Comparison of ENCODE assay signal across 2 cellular contexts in genomic region chr16:30068333-30068732, GRCh38.
TF ChIP-seq lines count a peak whose summit lies in the region.

No MANE protein-coding gene starts in this region.

TF ChIP-seq in HEK293, 187 proteins besides CTCF, POLR2A, EP300 and RAD21:
- TF ChIP-seq, protein P1, sequence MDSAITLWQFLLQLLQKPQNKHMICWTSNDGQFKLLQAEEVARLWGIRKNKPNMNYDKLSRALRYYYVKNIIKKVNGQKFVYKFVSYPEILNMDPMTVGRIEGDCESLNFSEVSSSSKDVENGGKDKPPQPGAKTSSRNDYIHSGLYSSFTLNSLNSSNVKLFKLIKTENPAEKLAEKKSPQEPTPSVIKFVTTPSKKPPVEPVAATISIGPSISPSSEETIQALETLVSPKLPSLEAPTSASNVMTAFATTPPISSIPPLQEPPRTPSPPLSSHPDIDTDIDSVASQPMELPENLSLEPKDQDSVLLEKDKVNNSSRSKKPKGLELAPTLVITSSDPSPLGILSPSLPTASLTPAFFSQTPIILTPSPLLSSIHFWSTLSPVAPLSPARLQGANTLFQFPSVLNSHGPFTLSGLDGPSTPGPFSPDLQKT (IDR thresholded peaks at IDR 0.05; ENCODE audit: borderline replicate concordance, low read depth, low read length), result no peak
- TF ChIP-seq, protein P2, sequence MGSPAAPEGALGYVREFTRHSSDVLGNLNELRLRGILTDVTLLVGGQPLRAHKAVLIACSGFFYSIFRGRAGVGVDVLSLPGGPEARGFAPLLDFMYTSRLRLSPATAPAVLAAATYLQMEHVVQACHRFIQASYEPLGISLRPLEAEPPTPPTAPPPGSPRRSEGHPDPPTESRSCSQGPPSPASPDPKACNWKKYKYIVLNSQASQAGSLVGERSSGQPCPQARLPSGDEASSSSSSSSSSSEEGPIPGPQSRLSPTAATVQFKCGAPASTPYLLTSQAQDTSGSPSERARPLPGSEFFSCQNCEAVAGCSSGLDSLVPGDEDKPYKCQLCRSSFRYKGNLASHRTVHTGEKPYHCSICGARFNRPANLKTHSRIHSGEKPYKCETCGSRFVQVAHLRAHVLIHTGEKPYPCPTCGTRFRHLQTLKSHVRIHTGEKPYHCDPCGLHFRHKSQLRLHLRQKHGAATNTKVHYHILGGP (tag by site-specific recombination; IDR thresholded peaks at IDR 0.05), result no peak
- 0 out of 2 replicates have a peak, but pooled peaks have one; percentile 32 for TF ChIP-seq ZNF747 (tag by site-specific recombination; IDR thresholded peaks at IDR 0.05)
- TF ChIP-seq ZNF350 (tag by site-specific recombination; IDR thresholded peaks at IDR 0.05), result no peak
- no peak for TF ChIP-seq ZBTB1 (tag by site-specific recombination; IDR thresholded peaks at IDR 0.05)

TF ChIP-seq in GM12878, 131 proteins besides CTCF, POLR2A, EP300 and RAD21:
- TF ChIP-seq ZNF384 (IDR thresholded peaks at IDR 0.05; ENCODE audit: borderline replicate concordance, low read depth, low read length), result no peak
- TF ChIP-seq BACH1 (IDR thresholded peaks at IDR 0.05; ENCODE audit: borderline replicate concordance), result no peak
- TF ChIP-seq, protein P3, sequence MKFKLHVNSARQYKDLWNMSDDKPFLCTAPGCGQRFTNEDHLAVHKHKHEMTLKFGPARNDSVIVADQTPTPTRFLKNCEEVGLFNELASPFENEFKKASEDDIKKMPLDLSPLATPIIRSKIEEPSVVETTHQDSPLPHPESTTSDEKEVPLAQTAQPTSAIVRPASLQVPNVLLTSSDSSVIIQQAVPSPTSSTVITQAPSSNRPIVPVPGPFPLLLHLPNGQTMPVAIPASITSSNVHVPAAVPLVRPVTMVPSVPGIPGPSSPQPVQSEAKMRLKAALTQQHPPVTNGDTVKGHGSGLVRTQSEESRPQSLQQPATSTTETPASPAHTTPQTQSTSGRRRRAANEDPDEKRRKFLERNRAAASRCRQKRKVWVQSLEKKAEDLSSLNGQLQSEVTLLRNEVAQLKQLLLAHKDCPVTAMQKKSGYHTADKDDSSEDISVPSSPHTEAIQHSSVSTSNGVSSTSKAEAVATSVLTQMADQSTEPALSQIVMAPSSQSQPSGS (IDR thresholded peaks at IDR 0.05; ENCODE audit: low read length), result no peak
- TF ChIP-seq KAT2A (conservative IDR thresholded peaks at IDR 0.05; ENCODE audit: control insufficient read depth, low read depth, low read length), result no peak
